8 cellular contexts compared by ENCODE assay signal in the genomic region with DNA sequence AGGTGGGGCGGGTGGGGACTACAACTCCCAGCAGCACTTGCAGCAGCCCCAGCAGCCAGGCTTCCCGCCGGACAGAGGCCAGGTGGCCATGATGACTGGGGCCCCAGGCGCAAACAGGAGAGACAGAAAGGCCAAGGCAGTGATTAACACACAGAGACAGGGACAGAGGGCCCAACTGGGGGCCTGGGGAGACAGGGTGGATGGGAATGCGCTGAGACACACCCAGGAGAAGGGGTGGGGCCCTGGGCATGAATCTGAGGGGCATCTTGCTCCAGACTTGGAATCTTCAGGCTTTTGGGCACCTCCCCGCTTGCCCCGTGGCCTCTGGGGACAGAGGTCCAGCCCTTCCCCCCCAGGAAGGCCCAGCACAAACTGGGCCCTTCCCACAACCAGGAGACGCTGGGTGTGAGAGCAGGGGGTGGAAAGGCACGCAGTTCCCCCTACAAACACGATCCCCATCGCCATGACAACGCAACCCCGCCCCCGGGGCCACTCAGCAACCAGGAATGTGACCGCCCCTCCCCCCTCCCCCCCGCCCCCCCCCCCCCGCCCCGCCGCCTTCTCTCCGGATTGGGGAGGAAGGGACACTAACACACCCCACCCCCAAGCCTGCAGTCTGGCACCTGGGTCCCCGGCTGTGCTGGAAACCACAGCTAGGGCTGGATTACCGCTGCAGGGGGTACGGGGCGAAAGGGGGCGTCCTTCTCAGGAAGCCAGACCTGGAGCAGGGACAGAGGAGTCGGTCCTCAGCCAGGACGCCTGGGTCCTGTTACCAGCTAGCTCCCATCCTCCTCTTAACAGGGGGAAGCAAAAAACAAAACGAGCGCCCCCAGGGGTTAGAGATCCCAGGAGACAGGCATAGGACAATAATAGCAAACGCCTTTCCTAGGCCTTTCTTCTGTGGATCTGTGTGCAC. TPM values are rescaled to one million over a fixed set of nuclear protein-coding genes. Genes with fewer than 3 reads are reported as not detected.
DNase-seq lines count a peak whose midpoint lies in the region; ATAC-seq and TF ChIP-seq lines count a peak whose summit lies in the region.

No MANE protein-coding gene starts in this region.

- DNase-seq in C1 segment of cervical spinal cord (lab: John Stamatoyannopoulos, UW) (peak; percentile 26 to 88 (median 76)), HFF-Myc (ENCODE audit: extremely low read depth, low read depth) (peak; percentile 81), NCI-H524 (lab: John Stamatoyannopoulos, UW) (peak; percentile 19 to 75), epithelial cell of prostate (ENCODE audit: low read depth, low spot score) (peak; percentile 57), mesenteric fat pad (ENCODE audit: low spot score) (peak; percentile 98)
- peak; percentile 53 for DNase-seq in activated CD8-positive, alpha-beta memory T cell treated with anti-CD3 and anti-CD28 coated beads, Interleukin-2, amount 50 U/mL, for 1 hour (ENCODE audit: extremely low read depth)

- no peak for ATAC-seq in HG03342 (IDR thresholded peaks at IDR 0.05; ENCODE audit: unreplicated experiment)

- H3K27me3 Mint-ChIP-seq in stimulated activated naive CD8-positive, alpha-beta T cell treated with anti-CD3 and anti-CD28 coated beads, Interleukin-15, Interleukin-2, amounts not matched to agents 100 ng/mL and 50 ng/mL, for 24 hours: no peaks in the 10 kb centered on the region

- H3K9me3 Mint-ChIP-seq in stimulated activated naive CD8-positive, alpha-beta T cell treated with anti-CD3 and anti-CD28 coated beads, Interleukin-15, Interleukin-2, amounts not matched to agents 100 ng/mL and 50 ng/mL, for 24 hours: no peaks in the 10 kb centered on the region

- peak overlapping the region; percentile 100 for H3K27ac ChIP-seq in epithelial cell of prostate

- H3K36me3 Mint-ChIP-seq in stimulated activated naive CD8-positive, alpha-beta T cell treated with anti-CD3 and anti-CD28 coated beads, Interleukin-15, Interleukin-2, amounts not matched to agents 100 ng/mL and 50 ng/mL, for 24 hours (ENCODE audit: low read depth): peaks cover 63% of the 10 kb centered on the region

- peak; percentile 33 for TF ChIP-seq CTCF in HFF-Myc (IDR thresholded peaks at IDR 0.05; ENCODE audit: low read depth, low read length, missing control alignments)

- peak overlapping the region; percentile 97 for H3K27ac Mint-ChIP-seq in stimulated activated naive CD8-positive, alpha-beta T cell treated with anti-CD3 and anti-CD28 coated beads, Interleukin-15, Interleukin-2, amounts not matched to agents 100 ng/mL and 50 ng/mL, for 24 hours

- H3K4me3 ChIP-seq in HFF-Myc (replicated peaks; ENCODE audit: low read depth, low read length): peak overlapping the region; percentile 94

- H3K4me3 Mint-ChIP-seq in stimulated activated naive CD8-positive, alpha-beta T cell treated with anti-CD3 and anti-CD28 coated beads, Interleukin-15, Interleukin-2, amounts not matched to agents 100 ng/mL and 50 ng/mL, for 24 hours: peak overlapping the region; percentile 97

- H3K4me1 Mint-ChIP-seq in stimulated activated naive CD8-positive, alpha-beta T cell treated with anti-CD3 and anti-CD28 coated beads, Interleukin-15, Interleukin-2, amounts not matched to agents 100 ng/mL and 50 ng/mL, for 24 hours (ENCODE audit: low read depth): peaks cover 65% of the 10 kb centered on the region

RNA-seq across cellular contexts. Expression of a gene that starts 4.5 kb away (rescaled TPM):
- total RNA-seq in mesenteric fat pad: 154 TPM

RNA-seq across cellular contexts. Expression of a gene that starts 6.1 kb away (rescaled TPM):
- 89.6 TPM for total RNA-seq in mesenteric fat pad

RNA-seq across cellular contexts. Expression of a gene that starts 18.4 kb away (rescaled TPM):
- 24.4 TPM for total RNA-seq in mesenteric fat pad

RNA-seq across cellular contexts. Expression of a gene that starts 18.7 kb away (rescaled TPM):
- total RNA-seq in mesenteric fat pad: 20.0 TPM

RNA-seq across cellular contexts. Expression of a gene that starts 20.4 kb away (rescaled TPM):
- 64.4 TPM for total RNA-seq in mesenteric fat pad

Comparison
In these comparisons a context has a peak if more than half of its experiments do, and no peak if none do; other contexts are left out.
1. DNase-seq: peak in every context shown above with its lines; median percentile 98 in mesenteric fat pad; 81 in HFF-Myc; 76 in C1 segment of cervical spinal cord; 57 in epithelial cell of prostate; 53 in activated CD8-positive, alpha-beta memory T cell treated with anti-CD3 and anti-CD28 coated beads, Interleukin-2, amount 50 U/mL, for 1 hour; 47 in NCI-H524.